ENCODE assay signal across 22 cellular contexts in genomic region chr13:65339236-65339635, GRCh38.
A peak's percentile ranks its signal among the peaks of the same experiment; 100 is the strongest.
DNase-seq lines count a peak whose midpoint lies in the region; ATAC-seq, FAIRE-seq and TF ChIP-seq lines count a peak whose summit lies in the region.
"Had no signal": no experiment of that assay in that cellular context is flagged by ENCODE, and none has a peak within 500 bp of the region (broad histone marks: within the 10 kb centered on the region; RNA-seq: fewer than 3 reads in every experiment).

No MANE protein-coding gene starts in this region.

- no peaks in the 10 kb centered on the region for H3K9me3 Mint-ChIP-seq in HFFc6
- H3K9me3 Mint-ChIP-seq in H9 = no peaks in the 10 kb centered on the region

- H3K4me3 Mint-ChIP-seq in HFFc6 = no peak overlapping the region
- no peak overlapping the region for H3K4me3 Mint-ChIP-seq in H9
- H3K4me3 Mint-ChIP-seq: CD8-positive, alpha-beta T cell had no signal

- H2AFZ ChIP-seq in H9 (ENCODE audit: low read length) = no peak overlapping the region

- 58% methylated on average over 3 of the region's 3 CpGs for WGBS in right lobe of liver (ENCODE audit: insufficient coverage, low coverage, low lambda C conversion rate, missing lambda C conversion rate)
- no CpG with 5 or more reads among the region's 3 CpGs for whole genome bisulfite sequencing in H9 (ENCODE audit: extremely low coverage, insufficient read length, low lambda C conversion rate)

- no peak overlapping the region for H4K8ac ChIP-seq in H9 (replicated peaks; ENCODE audit: insufficient read length, low read depth, low read length)

- no peak overlapping the region for H4K91ac ChIP-seq in H9 (ENCODE audit: insufficient read length, low read depth, low read length)

- H2BK5ac ChIP-seq in H9 (ENCODE audit: insufficient read length, low read length) = no peak overlapping the region

- intact Hi-C loops in right lobe of liver (cut with DNase I) = no loop called here

- no peak for FAIRE-seq in H54 (lab: Jason Lieb, UNC)
- FAIRE-seq: GM18507, H1 had no signal

- no peak overlapping the region for H4K5ac ChIP-seq in H9 (ENCODE audit: insufficient read length, low read depth, low read length)

- H2BK12ac ChIP-seq in H9 (ENCODE audit: insufficient read length, low read depth, low read length) = no peak overlapping the region

- H3K27ac Mint-ChIP-seq in HFFc6 (peak overlapping the region; percentile 46; the same call in 1 of the 2 replicates), H9 (no peak overlapping the region)
- H3K27ac Mint-ChIP-seq: CD8-positive, alpha-beta T cell had no signal

- no peak overlapping the region for H3T11ph ChIP-seq in H9 (ENCODE audit: low read length)

- no peak overlapping the region for H3K27ac ChIP-seq in right lobe of liver
- no peak overlapping the region for H3K27ac ChIP-seq in H9 (ENCODE audit: insufficient read length, low read depth, low read length)
- H3K27ac ChIP-seq: SK-N-MC had no signal

- H3K56ac ChIP-seq in H9 (ENCODE audit: insufficient read length, low read depth, low read length) = no peak overlapping the region

- no peaks in the 10 kb centered on the region for H3K79me2 ChIP-seq in H9 (ENCODE audit: insufficient read depth, low read length)

- H3K23ac ChIP-seq in H9 (ENCODE audit: insufficient read length, low read depth, low read length) = no peak overlapping the region

- no peak for ATAC-seq in GM21390 (IDR thresholded peaks at IDR 0.05; ENCODE audit: unreplicated experiment)
- no peak for ATAC-seq in right lobe of liver
- ATAC-seq: CD8-positive, alpha-beta T cell had no signal

- no peak for TF ChIP-seq CTCF in HFFc6 (IDR thresholded peaks at IDR 0.05)
- TF ChIP-seq CTCF in choroid plexus epithelial cell (conservative IDR thresholded peaks at IDR 0.05; ENCODE audit: low read depth, low read length) = no peak
- TF ChIP-seq CTCF in right lobe of liver (IDR thresholded peaks at IDR 0.05) = no peak
- no peak for TF ChIP-seq CTCF in H9 (conservative IDR thresholded peaks at IDR 0.05)

- H3K23me2 ChIP-seq in H9 (ENCODE audit: insufficient read length, low read depth, low read length, poor library complexity, severe bottlenecking) = no peaks in the 10 kb centered on the region

- H3K36me3 ChIP-seq in adipocyte (ENCODE audit: control insufficient read depth, insufficient read depth, low read length, severe bottlenecking) (no peaks in the 10 kb centered on the region), right lobe of liver (no peaks in the 10 kb centered on the region)

- no peak overlapping the region for H3K4ac ChIP-seq in H9 (ENCODE audit: low read depth, low read length)

- H3K27me3 Mint-ChIP-seq in HFFc6 (ENCODE audit: insufficient read depth) (no peaks in the 10 kb centered on the region), H9 (ENCODE audit: low read depth) (no peaks in the 10 kb centered on the region; the same call in 1 of the 2 replicates)

- peaks cover 33% of the 10 kb centered on the region for H3K4me1 Mint-ChIP-seq in HFFc6 (ENCODE audit: low read depth)
- H3K4me1 Mint-ChIP-seq in H9 = no peaks in the 10 kb centered on the region

- H3K79me1 ChIP-seq in H9 (ENCODE audit: insufficient read depth, low read depth, low read length, poor library complexity, severe bottlenecking) = no peaks in the 10 kb centered on the region

- H2AK5ac ChIP-seq in H9 (ENCODE audit: insufficient read length, low read length) = no peak overlapping the region

- no peak overlapping the region for H2BK120ac ChIP-seq in H9 (ENCODE audit: low read depth, low read length, poor library complexity, severe bottlenecking)

- H3K18ac ChIP-seq in H9 (ENCODE audit: insufficient read length, low read depth, low read length) = no peak overlapping the region

- H3K9me3 ChIP-seq in adipocyte (ENCODE audit: control insufficient read depth, low read length) (no peaks in the 10 kb centered on the region), right lobe of liver (no peaks in the 10 kb centered on the region), H9 (ENCODE audit: control insufficient read depth, low read depth, low read length) (no peaks in the 10 kb centered on the region)

- H4K20me1 ChIP-seq in H9 (ENCODE audit: control insufficient read depth, insufficient read depth, insufficient read length) = no peaks in the 10 kb centered on the region

- H3K4me1 ChIP-seq in adipocyte (ENCODE audit: control insufficient read depth, insufficient read depth, low read length) = peaks cover 8% of the 10 kb centered on the region
- H3K4me1 ChIP-seq in right lobe of liver = no peaks in the 10 kb centered on the region
- H3K4me1 ChIP-seq in H9 (ENCODE audit: insufficient read depth, low read length) = no peaks in the 10 kb centered on the region

- no peak overlapping the region for H3K4me2 ChIP-seq in H9 (ENCODE audit: insufficient read depth, insufficient read length, low read length)

- H3K27me3 ChIP-seq in adipocyte (replicated peaks; ENCODE audit: control insufficient read depth, insufficient read depth, low read length) (no peaks in the 10 kb centered on the region), right lobe of liver (no peaks in the 10 kb centered on the region), H9 (ENCODE audit: insufficient read depth, low read length) (no peaks in the 10 kb centered on the region)

- TF ChIP-seq POLR2A in H54 (IDR thresholded peaks at IDR 0.05; ENCODE audit: low read depth, low read length) (no peak), right lobe of liver (IDR thresholded peaks at IDR 0.05) (no peak)

- DNase-seq in HFFc6 = peak; percentile 46
- DNase-seq in adipocyte (ENCODE audit: low read depth) = peak; percentile 36
- peak; percentile 46 for DNase-seq in choroid plexus epithelial cell (ENCODE audit: low read depth)
- no peak for DNase-seq in H54 (ENCODE audit: insufficient read length, low spot score)
- DNase-seq in right lobe of liver = no peak
- no peak for DNase-seq in H9
- DNase-seq: ACHN; C1 segment of cervical spinal cord; CD8-positive, alpha-beta T cell; DND-41; GDM1; NCI-H1694; NCI-H2081 treated with DMSO at 0.1 percent for 48 hours; NCI-H2171 treated with DMSO at 0.1 percent for 48 hours; NCI-H446; NCI-H526; RPMI8226; SHP77 treated with DMSO at 0.1 percent for 48 hours had no signal

- no peaks in the 10 kb centered on the region for H3K36me3 Mint-ChIP-seq in HFFc6 (ENCODE audit: low read depth)
- no peaks in the 10 kb centered on the region for H3K36me3 Mint-ChIP-seq in H9 (ENCODE audit: insufficient read depth in 1 of 3, low read depth in 3 of 3)
- H3K36me3 Mint-ChIP-seq: CD8-positive, alpha-beta T cell had no signal

- H2BK20ac ChIP-seq in H9 (ENCODE audit: low read depth, low read length, poor library complexity, severe bottlenecking) = no peak overlapping the region

- no peak overlapping the region for H3K4me3 ChIP-seq in adipocyte (ENCODE audit: low read length)
- no peak overlapping the region for H3K4me3 ChIP-seq in choroid plexus epithelial cell (ENCODE audit: low read depth, low read length)
- H3K4me3 ChIP-seq in right lobe of liver = no peak overlapping the region
- H3K4me3 ChIP-seq: SK-N-MC had no signal

- no peak overlapping the region for H3K14ac ChIP-seq in H9 (ENCODE audit: insufficient read depth, low read length)

- H3K9ac ChIP-seq in adipocyte (ENCODE audit: low read length) = no peak overlapping the region
- no peak overlapping the region for H3K9ac ChIP-seq in H9 (ENCODE audit: extremely low read depth, insufficient read length, low read length)

- no peak overlapping the region for H2BK15ac ChIP-seq in H9 (ENCODE audit: low read depth, low read length)

Comparison
In these comparisons a context has a peak if more than half of its experiments do, and no peak if none do; other contexts are left out.
1. DNase-seq: peak in HFFc6 (single experiment), adipocyte (single experiment) and choroid plexus epithelial cell (single experiment); none in H54 (single experiment), right lobe of liver (0 of 3) and H9 (single experiment).